ENCODE assay signal across 26 cellular contexts in the genomic region with DNA sequence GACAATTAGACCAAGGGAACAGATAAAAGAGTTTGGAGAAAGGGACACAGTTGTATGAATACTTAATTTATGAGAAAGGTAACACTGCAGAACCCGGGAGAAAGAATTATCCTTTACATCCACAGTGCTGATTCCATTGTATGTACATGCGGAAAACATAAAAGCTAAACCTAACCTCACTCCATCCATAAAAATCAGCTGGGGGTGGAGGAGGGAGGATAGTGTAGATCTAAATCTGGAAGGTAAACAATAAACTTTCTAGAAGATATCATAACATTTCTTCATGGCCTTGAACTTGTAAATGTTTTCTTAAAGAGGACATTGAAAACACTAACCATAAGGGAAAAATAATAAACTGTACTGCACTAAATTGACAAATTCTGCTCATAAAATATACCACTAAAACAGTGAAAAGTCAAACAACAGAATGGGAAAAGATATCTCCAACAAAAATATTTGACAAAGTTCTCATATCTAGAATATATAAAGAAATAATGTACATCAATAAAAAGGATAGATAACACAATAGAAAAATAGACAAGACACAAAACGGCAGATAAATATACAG.
"Had no signal": no experiment of that assay in that cellular context is flagged by ENCODE, and none has a peak within 500 bp of the region (broad histone marks: within the 10 kb centered on the region; RNA-seq: fewer than 3 reads in every experiment).

No MANE protein-coding gene starts in this region.

- ATAC-seq: left lobe of liver; natural killer cell treated with Interleukin-12 subunit alpha and Interleukin-12 subunit beta and Interleukin-15 and Interleukin-18, amount 100 ng/mL, for 72 hours; pancreas; sciatic nerve; stimulated activated naive CD8-positive, alpha-beta T cell treated with anti-CD3 and anti-CD28 coated beads, Interleukin-15, amount 100 ng/mL, for 72 hours had no signal

- FAIRE-seq: endothelial cell of umbilical vein had no signal

- H3K4me3 ChIP-seq: colonic mucosa, esophagus muscularis mucosa, lung, pancreas, right atrium auricular region, smooth muscle cell, thyroid gland had no signal

- H3K27ac ChIP-seq: colonic mucosa, esophagus muscularis mucosa, neutrophil, pancreas, right atrium auricular region, thyroid gland had no signal

- H3K36me3 ChIP-seq: colonic mucosa, esophagus muscularis mucosa, neutrophil, pancreas, right atrium auricular region, thyroid gland had no signal

- H3K9me3 ChIP-seq: colonic mucosa, esophagus muscularis mucosa, neutrophil, pancreas, right atrium auricular region, thyroid gland had no signal

- DNase-seq: colonic mucosa; effector CD8-positive, alpha-beta T cell; endodermal cell; foreskin melanocyte; hypothalamus; immature natural killer cell; islet precursor cell; kidney glomerular epithelial cell; naive B cell; pancreas; stimulated activated CD4-positive, alpha-beta T cell treated with anti-CD3 and anti-CD28 coated beads, Interleukin-12 subunit alpha, Interleukin-12 subunit beta, amount 100 ng/mL, for 4 hours; stimulated activated CD4-positive, alpha-beta T cell treated with anti-CD3 and anti-CD28 coated beads, Interleukin-1b, Interleukin-23, amount 100 ng/mL, for 48 hours; stimulated activated CD4-positive, alpha-beta T cell treated with anti-CD3 and anti-CD28 coated beads, Interleukin-4, amount 100 ng/mL, for 1 hour; stimulated activated CD8-positive, alpha-beta memory T cell treated with anti-CD3 and anti-CD28 coated beads, Interleukin-4, amount 100 ng/mL, for 48 hours; stimulated activated naive CD4-positive, alpha-beta T cell; stimulated activated naive CD8-positive, alpha-beta T cell treated with anti-CD3 and anti-CD28 coated beads, Interleukin-15, amount 100 ng/mL, for 72 hours; thyroid gland had no signal

- H3K27me3 ChIP-seq: colonic mucosa, esophagus muscularis mucosa, neutrophil, pancreas, right atrium auricular region, thyroid gland had no signal

- H3K4me1 ChIP-seq: esophagus muscularis mucosa, pancreas, right atrium auricular region, thyroid gland had no signal
